8 cellular contexts compared by ENCODE assay signal in genomic region chr17:60526726-60527125, GRCh38. TPM values are rescaled to one million over a fixed set of nuclear protein-coding genes. Genes with fewer than 3 reads are reported as not detected.
A peak's percentile ranks its signal among the peaks of the same experiment; 100 is the strongest.
DNase-seq lines count a peak whose midpoint lies in the region; ATAC-seq and TF ChIP-seq lines count a peak whose summit lies in the region.

No MANE protein-coding gene starts in this region.

- intact Hi-C loops in thyroid gland (cut with DNase I): no loop called here

- DNase-seq in activated T-cell treated with anti-CD3 and anti-CD28 coated beads, Interleukin-2, amount 50 U/mL, for 4 hours: no peak
- no peak for DNase-seq in activated T-cell treated with anti-CD3 and anti-CD28 coated beads, Interleukin-2, amount 50 U/mL, for 48 hours
- DNase-seq in adipocyte (ENCODE audit: low read depth): peak; percentile 61
- DNase-seq in left kidney (ENCODE audit: low read depth, low spot score): peak; percentile 41
- DNase-seq in thyroid gland: no peak
- no peak for DNase-seq in DMS114 treated with DMSO at 0.1 percent for 48 hours (lab: John Stamatoyannopoulos, UW; ENCODE audit: unreplicated experiment)
- no peak for DNase-seq in activated CD4-positive, alpha-beta T cell treated with anti-CD3 and anti-CD28 coated beads, Interleukin-2, amount 50 U/mL, for 1 hour

- peak overlapping the region; percentile 99 for H3K4me3 Mint-ChIP-seq in activated T-cell treated with anti-CD3 and anti-CD28 coated beads, Interleukin-2, amount 50 U/mL, for 4 hours

- peak overlapping the region; percentile 96 for H3K9ac ChIP-seq in adipocyte (ENCODE audit: low read length)

- H3K36me3 Mint-ChIP-seq in activated T-cell treated with anti-CD3 and anti-CD28 coated beads, Interleukin-2, amount 50 U/mL, for 4 hours (ENCODE audit: insufficient read depth): peaks cover 4% of the 10 kb centered on the region

- H3K9me3 Mint-ChIP-seq in activated T-cell treated with anti-CD3 and anti-CD28 coated beads, Interleukin-2, amount 50 U/mL, for 4 hours: no peaks in the 10 kb centered on the region

- peaks cover 19% of the 10 kb centered on the region for H3K4me1 ChIP-seq in adipocyte (ENCODE audit: control insufficient read depth, insufficient read depth, low read length)
- H3K4me1 ChIP-seq in thyroid gland: peaks cover 18 to 20% of the 10 kb centered on the region in 2 donors

- H3K36me3 ChIP-seq in adipocyte (ENCODE audit: control insufficient read depth, insufficient read depth, low read length, severe bottlenecking) (no peaks in the 10 kb centered on the region), thyroid gland (no peaks in the 10 kb centered on the region)

- H3K27me3 ChIP-seq in adipocyte (replicated peaks; ENCODE audit: control insufficient read depth, insufficient read depth, low read length): no peaks in the 10 kb centered on the region
- H3K27me3 ChIP-seq in thyroid gland: no peaks in the 10 kb centered on the region

- peaks cover 34% of the 10 kb centered on the region for H3K4me1 Mint-ChIP-seq in activated T-cell treated with anti-CD3 and anti-CD28 coated beads, Interleukin-2, amount 50 U/mL, for 4 hours (ENCODE audit: low read depth)

- H3K27ac ChIP-seq in thyroid gland: peak overlapping the region in 2 of 3 donors; percentile 99 to 100

- no peak for ATAC-seq in activated T-cell treated with anti-CD3 and anti-CD28 coated beads, Interleukin-2, amount 50 U/mL, for 4 hours
- ATAC-seq in HG03520 (IDR thresholded peaks at IDR 0.05; ENCODE audit: unreplicated experiment): no peak

- no peak for TF ChIP-seq POLR2A in thyroid gland (IDR thresholded peaks at IDR 0.05)

- no peaks in the 10 kb centered on the region for H3K27me3 Mint-ChIP-seq in activated T-cell treated with anti-CD3 and anti-CD28 coated beads, Interleukin-2, amount 50 U/mL, for 4 hours (ENCODE audit: low read depth)

- TF ChIP-seq CTCF in thyroid gland (IDR thresholded peaks at IDR 0.05): no peak

- WGBS in thyroid gland, 2 donors: 16 to 17% methylated on average over 6 of the region's 6 CpGs

- H3K4me3 ChIP-seq in adipocyte (ENCODE audit: low read length) (peak overlapping the region; percentile 95), thyroid gland (replicated peaks in 1 of 3) (peak overlapping the region in 2 of 3 donors; percentile 91 to 99)

- H3K9me3 ChIP-seq in adipocyte (ENCODE audit: control insufficient read depth, low read length) (no peaks in the 10 kb centered on the region), thyroid gland (no peaks in the 10 kb centered on the region)

RNA-seq across cellular contexts. Expression of gene APPBP2, which starts 0.7 kb away (rescaled TPM):
- total RNA-seq in activated T-cell treated with anti-CD3 and anti-CD28 coated beads, Interleukin-2, amount 50 U/mL, for 4 hours: 10 to 100 TPM; 16.1 to 21.2 (median 17.8) TPM
- total RNA-seq in thyroid gland: 10 to 100 TPM; 33.1 to 49.0 (median 45.4) TPM

Comparison
In these comparisons a context has a peak if more than half of its experiments do, and no peak if none do; other contexts are left out.
1. DNase-seq: peak in adipocyte (single experiment) and left kidney (single experiment); none in activated T-cell treated with anti-CD3 and anti-CD28 coated beads, Interleukin-2, amount 50 U/mL, for 4 hours (single experiment), activated T-cell treated with anti-CD3 and anti-CD28 coated beads, Interleukin-2, amount 50 U/mL, for 48 hours (0 of 2), thyroid gland (0 of 2), DMS114 treated with DMSO at 0.1 percent for 48 hours (single experiment) and activated CD4-positive, alpha-beta T cell treated with anti-CD3 and anti-CD28 coated beads, Interleukin-2, amount 50 U/mL, for 1 hour (single experiment).